In the genomic region with DNA sequence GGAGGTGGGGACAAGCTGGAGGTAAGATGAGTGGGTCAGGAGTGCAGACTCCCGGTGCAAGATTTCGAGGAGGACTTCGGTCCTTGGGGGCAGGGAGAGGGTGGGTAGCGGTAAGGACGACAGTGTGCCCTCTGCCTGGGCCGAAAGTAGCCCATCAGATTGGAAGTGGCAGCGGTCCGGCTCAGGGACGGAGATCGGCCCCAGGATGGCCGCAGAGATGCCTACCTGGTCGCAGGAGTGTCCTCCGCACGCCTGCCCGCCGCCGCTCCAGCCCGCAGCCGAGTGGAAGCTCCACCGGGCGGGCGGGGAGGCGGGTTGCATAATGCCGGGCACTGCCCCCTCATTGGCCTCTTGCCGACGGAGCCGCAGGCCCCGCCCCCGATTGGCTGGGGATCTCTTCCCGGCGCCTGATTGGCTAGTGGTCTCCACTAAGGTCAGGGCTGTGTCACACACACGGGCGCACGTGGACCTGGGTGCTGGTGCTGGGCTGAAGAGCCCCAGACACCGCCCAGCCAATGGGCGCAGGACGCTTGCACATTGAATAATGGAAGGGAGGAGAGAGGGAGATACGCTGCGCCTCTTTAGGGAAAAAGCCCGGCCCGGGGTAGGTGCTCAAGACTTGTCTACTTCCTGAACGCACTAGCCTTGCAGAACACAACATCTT, we compare ENCODE assay signal across 1 cellular context.
TF ChIP-seq lines count a peak whose summit lies in the region.

A gene with protein sequence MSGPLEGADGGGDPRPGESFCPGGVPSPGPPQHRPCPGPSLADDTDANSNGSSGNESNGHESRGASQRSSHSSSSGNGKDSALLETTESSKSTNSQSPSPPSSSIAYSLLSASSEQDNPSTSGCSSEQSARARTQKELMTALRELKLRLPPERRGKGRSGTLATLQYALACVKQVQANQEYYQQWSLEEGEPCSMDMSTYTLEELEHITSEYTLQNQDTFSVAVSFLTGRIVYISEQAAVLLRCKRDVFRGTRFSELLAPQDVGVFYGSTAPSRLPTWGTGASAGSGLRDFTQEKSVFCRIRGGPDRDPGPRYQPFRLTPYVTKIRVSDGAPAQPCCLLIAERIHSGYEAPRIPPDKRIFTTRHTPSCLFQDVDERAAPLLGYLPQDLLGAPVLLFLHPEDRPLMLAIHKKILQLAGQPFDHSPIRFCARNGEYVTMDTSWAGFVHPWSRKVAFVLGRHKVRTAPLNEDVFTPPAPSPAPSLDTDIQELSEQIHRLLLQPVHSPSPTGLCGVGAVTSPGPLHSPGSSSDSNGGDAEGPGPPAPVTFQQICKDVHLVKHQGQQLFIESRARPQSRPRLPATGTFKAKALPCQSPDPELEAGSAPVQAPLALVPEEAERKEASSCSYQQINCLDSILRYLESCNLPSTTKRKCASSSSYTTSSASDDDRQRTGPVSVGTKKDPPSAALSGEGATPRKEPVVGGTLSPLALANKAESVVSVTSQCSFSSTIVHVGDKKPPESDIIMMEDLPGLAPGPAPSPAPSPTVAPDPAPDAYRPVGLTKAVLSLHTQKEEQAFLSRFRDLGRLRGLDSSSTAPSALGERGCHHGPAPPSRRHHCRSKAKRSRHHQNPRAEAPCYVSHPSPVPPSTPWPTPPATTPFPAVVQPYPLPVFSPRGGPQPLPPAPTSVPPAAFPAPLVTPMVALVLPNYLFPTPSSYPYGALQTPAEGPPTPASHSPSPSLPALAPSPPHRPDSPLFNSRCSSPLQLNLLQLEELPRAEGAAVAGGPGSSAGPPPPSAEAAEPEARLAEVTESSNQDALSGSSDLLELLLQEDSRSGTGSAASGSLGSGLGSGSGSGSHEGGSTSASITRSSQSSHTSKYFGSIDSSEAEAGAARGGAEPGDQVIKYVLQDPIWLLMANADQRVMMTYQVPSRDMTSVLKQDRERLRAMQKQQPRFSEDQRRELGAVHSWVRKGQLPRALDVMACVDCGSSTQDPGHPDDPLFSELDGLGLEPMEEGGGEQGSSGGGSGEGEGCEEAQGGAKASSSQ (N-terminal part only) (minus strand): TSS at position 293 of the 664 bp plus-strand sequence. CDS start 1,698 bp downstream, outside the sequence.

TF ChIP-seq in HepG2, 621 proteins besides CTCF, POLR2A, EP300 and RAD21 (continued from another document and continues in another):
- TF ChIP-seq, protein P1, sequence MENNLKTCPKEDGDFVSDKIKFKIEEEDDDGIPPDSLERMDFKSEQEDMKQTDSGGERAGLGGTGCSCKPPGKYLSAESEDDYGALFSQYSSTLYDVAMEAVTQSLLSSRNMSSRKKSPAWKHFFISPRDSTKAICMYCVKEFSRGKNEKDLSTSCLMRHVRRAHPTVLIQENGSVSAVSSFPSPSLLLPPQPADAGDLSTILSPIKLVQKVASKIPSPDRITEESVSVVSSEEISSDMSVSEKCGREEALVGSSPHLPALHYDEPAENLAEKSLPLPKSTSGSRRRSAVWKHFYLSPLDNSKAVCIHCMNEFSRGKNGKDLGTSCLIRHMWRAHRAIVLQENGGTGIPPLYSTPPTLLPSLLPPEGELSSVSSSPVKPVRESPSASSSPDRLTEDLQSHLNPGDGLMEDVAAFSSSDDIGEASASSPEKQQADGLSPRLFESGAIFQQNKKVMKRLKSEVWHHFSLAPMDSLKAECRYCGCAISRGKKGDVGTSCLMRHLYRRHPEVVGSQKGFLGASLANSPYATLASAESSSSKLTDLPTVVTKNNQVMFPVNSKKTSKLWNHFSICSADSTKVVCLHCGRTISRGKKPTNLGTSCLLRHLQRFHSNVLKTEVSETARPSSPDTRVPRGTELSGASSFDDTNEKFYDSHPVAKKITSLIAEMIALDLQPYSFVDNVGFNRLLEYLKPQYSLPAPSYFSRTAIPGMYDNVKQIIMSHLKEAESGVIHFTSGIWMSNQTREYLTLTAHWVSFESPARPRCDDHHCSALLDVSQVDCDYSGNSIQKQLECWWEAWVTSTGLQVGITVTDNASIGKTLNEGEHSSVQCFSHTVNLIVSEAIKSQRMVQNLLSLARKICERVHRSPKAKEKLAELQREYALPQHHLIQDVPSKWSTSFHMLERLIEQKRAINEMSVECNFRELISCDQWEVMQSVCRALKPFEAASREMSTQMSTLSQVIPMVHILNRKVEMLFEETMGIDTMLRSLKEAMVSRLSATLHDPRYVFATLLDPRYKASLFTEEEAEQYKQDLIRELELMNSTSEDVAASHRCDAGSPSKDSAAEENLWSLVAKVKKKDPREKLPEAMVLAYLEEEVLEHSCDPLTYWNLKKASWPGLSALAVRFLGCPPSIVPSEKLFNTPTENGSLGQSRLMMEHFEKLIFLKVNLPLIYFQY (CRISPR knock-in tag; IDR thresholded peaks at IDR 0.05; ENCODE audit: borderline replicate concordance): no peak
- TF ChIP-seq MBD4 (IDR thresholded peaks at IDR 0.05; ENCODE audit: borderline replicate concordance, low read length): no peak
- TF ChIP-seq SMAD3 (CRISPR knock-in tag; IDR thresholded peaks at IDR 0.05): no peak
- no peak for TF ChIP-seq TGIF2 (CRISPR knock-in tag; IDR thresholded peaks at IDR 0.05)
- TF ChIP-seq ATF7-NPFF (CRISPR knock-in tag; IDR thresholded peaks at IDR 0.05; ENCODE audit: low read depth): no peak
- TF ChIP-seq MAFG (CRISPR knock-in tag; IDR thresholded peaks at IDR 0.05): no peak
- TF ChIP-seq EZH2 (conservative IDR thresholded peaks at IDR 0.05; ENCODE audit: low read depth, low read length): no peak
- no peak for TF ChIP-seq ZNF605 (CRISPR knock-in tag; IDR thresholded peaks at IDR 0.05)
- TF ChIP-seq DPF2 (CRISPR knock-in tag; IDR thresholded peaks at IDR 0.05; ENCODE audit: borderline replicate concordance, low read depth): no peak
- no peak for TF ChIP-seq NBN (conservative IDR thresholded peaks at IDR 0.05)
- TF ChIP-seq ZNF432 (CRISPR knock-in tag; IDR thresholded peaks at IDR 0.05; ENCODE audit: borderline replicate concordance): no peak
- no peak for TF ChIP-seq KLF11 (CRISPR knock-in tag; IDR thresholded peaks at IDR 0.05)
- TF ChIP-seq FOXK1 (CRISPR knock-in tag; IDR thresholded peaks at IDR 0.05; ENCODE audit: borderline replicate concordance, low read depth): peak; percentile 48; the same call in 1 of the 2 replicates
- TF ChIP-seq HDAC1 (CRISPR knock-in tag; IDR thresholded peaks at IDR 0.05): peak; percentile 59; the same call in 1 of the 2 replicates
- 0 out of 2 replicates have a peak, but pooled peaks have one; percentile 21 for TF ChIP-seq ZNF766 (CRISPR knock-in tag; IDR thresholded peaks at IDR 0.05; ENCODE audit: borderline replicate concordance)
- no peak for TF ChIP-seq ZNF569 (CRISPR knock-in tag; IDR thresholded peaks at IDR 0.05; ENCODE audit: borderline replicate concordance)
- TF ChIP-seq MXI1 (IDR thresholded peaks at IDR 0.05; ENCODE audit: borderline replicate concordance, low read depth, low read length): peak; percentile 82; the same call in 1 of the 3 replicates
- no peak for TF ChIP-seq NFKBIZ (CRISPR knock-in tag; IDR thresholded peaks at IDR 0.05)
- TF ChIP-seq, protein P2, sequence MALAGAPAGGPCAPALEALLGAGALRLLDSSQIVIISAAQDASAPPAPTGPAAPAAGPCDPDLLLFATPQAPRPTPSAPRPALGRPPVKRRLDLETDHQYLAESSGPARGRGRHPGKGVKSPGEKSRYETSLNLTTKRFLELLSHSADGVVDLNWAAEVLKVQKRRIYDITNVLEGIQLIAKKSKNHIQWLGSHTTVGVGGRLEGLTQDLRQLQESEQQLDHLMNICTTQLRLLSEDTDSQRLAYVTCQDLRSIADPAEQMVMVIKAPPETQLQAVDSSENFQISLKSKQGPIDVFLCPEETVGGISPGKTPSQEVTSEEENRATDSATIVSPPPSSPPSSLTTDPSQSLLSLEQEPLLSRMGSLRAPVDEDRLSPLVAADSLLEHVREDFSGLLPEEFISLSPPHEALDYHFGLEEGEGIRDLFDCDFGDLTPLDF (CRISPR knock-in tag; IDR thresholded peaks at IDR 0.05): no peak
- TF ChIP-seq NCOA2 (CRISPR knock-in tag; IDR thresholded peaks at IDR 0.05): no peak
- TF ChIP-seq ZNF431 (CRISPR knock-in tag; IDR thresholded peaks at IDR 0.05; ENCODE audit: borderline replicate concordance, low read depth): no peak
- TF ChIP-seq RFX5 (IDR thresholded peaks at IDR 0.05; ENCODE audit: low read depth, low read length): no peak
- TF ChIP-seq ZNF530 (CRISPR knock-in tag; IDR thresholded peaks at IDR 0.05; ENCODE audit: low read depth): no peak
- no peak for TF ChIP-seq TARDBP (CRISPR knock-in tag; IDR thresholded peaks at IDR 0.05)
- TF ChIP-seq TEAD3 (CRISPR knock-in tag; optimal IDR thresholded peaks at IDR 0.05; ENCODE audit: borderline replicate concordance): no peak
- peak; percentile 87 for TF ChIP-seq CEBPB (IDR thresholded peaks at IDR 0.05; ENCODE audit: borderline replicate concordance, low read depth, low read length)
- TF ChIP-seq ZNF430 (CRISPR knock-in tag; IDR thresholded peaks at IDR 0.05): peak; percentile 72; the same call in 1 of the 2 replicates
- peak; percentile 29; the same call in 1 of the 2 replicates for TF ChIP-seq CREM (IDR thresholded peaks at IDR 0.05)
- no peak for TF ChIP-seq CREM (CRISPR knock-in tag; IDR thresholded peaks at IDR 0.05)
- no peak for TF ChIP-seq ZFP1 (CRISPR knock-in tag; IDR thresholded peaks at IDR 0.05)
- TF ChIP-seq KLF16 (CRISPR knock-in tag; IDR thresholded peaks at IDR 0.05): peak in 1 of 2 experiments; percentile 46; a peak in 1 of 4 replicates
- no peak for TF ChIP-seq DNMT3B (CRISPR knock-in tag; conservative IDR thresholded peaks at IDR 0.05)
- TF ChIP-seq ZNF772 (CRISPR knock-in tag; IDR thresholded peaks at IDR 0.05): no peak
- no peak for TF ChIP-seq SNAPC2 (CRISPR knock-in tag; IDR thresholded peaks at IDR 0.05)
- no peak for TF ChIP-seq SNRNP70 (IDR thresholded peaks at IDR 0.05; ENCODE audit: low read depth, low read length)
- TF ChIP-seq ZNF230 (CRISPR knock-in tag; IDR thresholded peaks at IDR 0.05): no peak
- TF ChIP-seq ATF7 (IDR thresholded peaks at IDR 0.05): no peak
- 0 out of 2 replicates have a peak, but pooled peaks have one; percentile 42 for TF ChIP-seq ATF7 (CRISPR knock-in tag; IDR thresholded peaks at IDR 0.05)
- TF ChIP-seq, protein P3, sequence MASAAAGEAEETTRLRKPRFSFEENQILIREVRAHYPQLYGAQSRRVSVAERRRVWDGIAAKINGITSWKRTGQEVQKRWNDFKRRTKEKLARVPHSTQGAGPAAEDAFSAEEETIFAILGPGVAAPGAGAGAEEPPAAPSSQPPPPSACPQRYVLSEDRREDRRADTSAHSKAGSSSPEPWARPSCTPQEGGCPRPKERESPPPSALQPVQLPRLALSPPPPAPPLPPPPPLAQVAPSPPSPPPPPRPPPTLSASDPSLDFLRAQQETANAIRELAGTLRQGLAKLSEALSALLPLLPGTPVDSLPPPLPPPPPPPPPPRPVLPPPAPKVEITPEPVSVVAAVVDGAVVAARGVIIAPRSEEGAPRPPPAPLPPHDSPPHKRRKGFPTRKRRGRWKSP (CRISPR knock-in tag; IDR thresholded peaks at IDR 0.05): no peak
- no peak for TF ChIP-seq ZNF737 (CRISPR knock-in tag; IDR thresholded peaks at IDR 0.05; ENCODE audit: borderline replicate concordance)
- TF ChIP-seq RORA (CRISPR knock-in tag; IDR thresholded peaks at IDR 0.05): no peak
- TF ChIP-seq ZNF674 (CRISPR knock-in tag; IDR thresholded peaks at IDR 0.05; ENCODE audit: low read depth): no peak
- TF ChIP-seq SETDB1 (CRISPR knock-in tag; IDR thresholded peaks at IDR 0.05; ENCODE audit: borderline replicate concordance): no peak
- TF ChIP-seq FOXA1 (IDR thresholded peaks at IDR 0.05): no peak
- no peak for TF ChIP-seq FOXA1 (CRISPR knock-in tag; IDR thresholded peaks at IDR 0.05)
- TF ChIP-seq, protein P4, sequence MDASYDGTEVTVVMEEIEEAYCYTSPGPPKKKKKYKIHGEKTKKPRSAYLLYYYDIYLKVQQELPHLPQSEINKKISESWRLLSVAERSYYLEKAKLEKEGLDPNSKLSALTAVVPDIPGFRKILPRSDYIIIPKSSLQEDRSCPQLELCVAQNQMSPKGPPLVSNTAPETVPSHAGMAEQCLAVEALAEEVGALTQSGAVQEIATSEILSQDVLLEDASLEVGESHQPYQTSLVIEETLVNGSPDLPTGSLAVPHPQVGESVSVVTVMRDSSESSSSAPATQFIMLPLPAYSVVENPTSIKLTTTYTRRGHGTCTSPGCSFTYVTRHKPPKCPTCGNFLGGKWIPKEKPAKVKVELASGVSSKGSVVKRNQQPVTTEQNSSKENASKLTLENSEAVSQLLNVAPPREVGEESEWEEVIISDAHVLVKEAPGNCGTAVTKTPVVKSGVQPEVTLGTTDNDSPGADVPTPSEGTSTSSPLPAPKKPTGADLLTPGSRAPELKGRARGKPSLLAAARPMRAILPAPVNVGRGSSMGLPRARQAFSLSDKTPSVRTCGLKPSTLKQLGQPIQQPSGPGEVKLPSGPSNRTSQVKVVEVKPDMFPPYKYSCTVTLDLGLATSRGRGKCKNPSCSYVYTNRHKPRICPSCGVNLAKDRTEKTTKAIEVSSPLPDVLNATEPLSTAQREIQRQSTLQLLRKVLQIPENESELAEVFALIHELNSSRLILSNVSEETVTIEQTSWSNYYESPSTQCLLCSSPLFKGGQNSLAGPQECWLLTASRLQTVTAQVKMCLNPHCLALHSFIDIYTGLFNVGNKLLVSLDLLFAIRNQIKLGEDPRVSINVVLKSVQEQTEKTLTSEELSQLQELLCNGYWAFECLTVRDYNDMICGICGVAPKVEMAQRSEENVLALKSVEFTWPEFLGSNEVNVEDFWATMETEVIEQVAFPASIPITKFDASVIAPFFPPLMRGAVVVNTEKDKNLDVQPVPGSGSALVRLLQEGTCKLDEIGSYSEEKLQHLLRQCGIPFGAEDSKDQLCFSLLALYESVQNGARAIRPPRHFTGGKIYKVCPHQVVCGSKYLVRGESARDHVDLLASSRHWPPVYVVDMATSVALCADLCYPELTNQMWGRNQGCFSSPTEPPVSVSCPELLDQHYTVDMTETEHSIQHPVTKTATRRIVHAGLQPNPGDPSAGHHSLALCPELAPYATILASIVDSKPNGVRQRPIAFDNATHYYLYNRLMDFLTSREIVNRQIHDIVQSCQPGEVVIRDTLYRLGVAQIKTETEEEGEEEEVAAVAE (CRISPR knock-in tag; IDR thresholded peaks at IDR 0.05; ENCODE audit: borderline replicate concordance): no peak
- no peak for TF ChIP-seq ZNF589 (CRISPR knock-in tag; conservative IDR thresholded peaks at IDR 0.05)
- TF ChIP-seq TCF7 (IDR thresholded peaks at IDR 0.05; ENCODE audit: low read depth): no peak
- peak; percentile 55 for TF ChIP-seq SP2 (CRISPR knock-in tag; IDR thresholded peaks at IDR 0.05)
- no peak for TF ChIP-seq ATRX (CRISPR knock-in tag; IDR thresholded peaks at IDR 0.05; ENCODE audit: borderline replicate concordance)
- TF ChIP-seq, protein P5, sequence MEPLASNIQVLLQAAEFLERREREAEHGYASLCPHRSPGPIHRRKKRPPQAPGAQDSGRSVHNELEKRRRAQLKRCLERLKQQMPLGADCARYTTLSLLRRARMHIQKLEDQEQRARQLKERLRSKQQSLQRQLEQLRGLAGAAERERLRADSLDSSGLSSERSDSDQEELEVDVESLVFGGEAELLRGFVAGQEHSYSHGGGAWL (CRISPR knock-in tag; IDR thresholded peaks at IDR 0.05): no peak
